Comparison of ENCODE assay signal across 12 cellular contexts in the genomic region with DNA sequence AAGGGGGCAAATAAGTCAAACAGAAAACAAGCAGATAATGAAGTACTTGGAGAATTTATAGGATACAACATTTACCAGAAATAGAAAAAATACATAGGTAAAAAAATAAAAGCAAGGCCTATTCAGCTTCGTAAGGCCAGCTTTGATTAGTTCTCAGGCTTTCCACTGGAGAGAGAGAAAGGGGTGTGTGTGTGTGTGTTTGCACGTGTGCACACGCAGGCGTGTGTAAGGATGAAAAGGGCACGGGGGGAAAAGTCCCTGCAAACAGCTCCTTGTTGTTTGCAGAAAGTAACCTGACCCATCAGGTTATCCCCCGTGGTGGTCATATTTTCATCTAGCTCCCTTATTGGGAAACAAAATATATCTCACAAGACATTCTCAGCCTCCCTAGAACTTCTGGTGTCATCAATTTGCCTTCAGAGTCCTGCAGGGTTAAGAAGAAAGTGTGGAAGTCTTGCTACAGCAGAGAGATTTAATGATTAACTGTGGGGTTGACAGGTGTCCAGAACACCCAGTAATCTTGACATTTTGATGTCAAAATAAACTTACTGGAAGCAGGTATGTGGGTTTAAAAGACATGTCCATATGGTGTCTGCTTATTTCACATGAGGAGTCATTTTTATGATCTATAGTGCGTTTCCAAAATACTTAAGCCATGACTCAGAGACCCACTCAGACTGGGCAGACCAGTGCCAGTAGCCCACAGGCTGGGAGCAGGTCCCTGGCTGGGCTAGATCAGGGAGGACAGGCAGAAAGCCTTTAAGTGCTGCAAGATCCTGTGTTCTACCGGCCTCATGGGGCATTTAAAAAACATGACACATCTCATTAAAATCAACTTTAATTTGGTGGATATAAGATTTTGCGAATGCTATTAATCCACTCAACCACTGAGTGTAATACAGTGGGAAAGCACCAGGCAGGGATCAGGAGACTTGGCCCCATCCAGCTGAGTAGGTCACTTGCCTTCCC.
DNase-seq lines count a peak whose midpoint lies in the region; ATAC-seq and TF ChIP-seq lines count a peak whose summit lies in the region.
"Had no signal": no experiment of that assay in that cellular context is flagged by ENCODE, and none has a peak within 500 bp of the region (broad histone marks: within the 10 kb centered on the region; RNA-seq: fewer than 3 reads in every experiment).

No MANE protein-coding gene starts in this region.

- no peaks in the 10 kb centered on the region for H3K36me3 ChIP-seq in H7 (replicated peaks; ENCODE audit: control insufficient read depth, insufficient read depth, low read length)
- H3K36me3 ChIP-seq: BLaER1, cardiac muscle cell, lower lobe of right lung had no signal

- H3K4me1 ChIP-seq in foreskin keratinocyte: peaks cover 11% of the 10 kb centered on the region
- H3K4me1 ChIP-seq: BLaER1, lower lobe of right lung had no signal

- DNase-seq in AG08396 (ENCODE audit: low spot score) (peak; percentile 16), NCI-H82 treated with DMSO at 0.1 percent for 48 hours (lab: John Stamatoyannopoulos, UW; ENCODE audit: unreplicated experiment) (peak; percentile 44), foreskin keratinocyte (peak; percentile 79 to 88), erythroblast (lab: John Stamatoyannopoulos, UW) (no peak), occipital lobe (lab: John Stamatoyannopoulos, UW) (no peak), H7 (no peak)
- DNase-seq: activated CD8-positive, alpha-beta T cell treated with anti-CD3 and anti-CD28 coated beads for 36 hours; lower lobe of right lung had no signal

- H3K27ac ChIP-seq in foreskin keratinocyte: no peak overlapping the region
- H3K27ac ChIP-seq: BLaER1, cardiac muscle cell, lower lobe of right lung had no signal

- H3K4me3 ChIP-seq in H7 (ENCODE audit: insufficient read depth, low read depth, low read length): no peak overlapping the region
- H3K4me3 ChIP-seq: BLaER1, cardiac muscle cell, lower lobe of right lung had no signal

- TF ChIP-seq CTCF in foreskin keratinocyte (conservative IDR thresholded peaks at IDR 0.05): no peak

- no peaks in the 10 kb centered on the region for H3K27me3 ChIP-seq in foreskin keratinocyte
- H3K27me3 ChIP-seq in H7 (ENCODE audit: control insufficient read depth, insufficient read depth, low read length): no peaks in the 10 kb centered on the region
- H3K27me3 ChIP-seq: BLaER1, cardiac muscle cell had no signal

- no peak for TF ChIP-seq POLR2A in erythroblast (IDR thresholded peaks at IDR 0.05; ENCODE audit: low read length)

- ATAC-seq in GM21737 (IDR thresholded peaks at IDR 0.05; ENCODE audit: unreplicated experiment) (peak; percentile 85), foreskin keratinocyte (peak; percentile 94), GM19455 (IDR thresholded peaks at IDR 0.05; ENCODE audit: unreplicated experiment) (no peak)
- ATAC-seq: activated CD8-positive, alpha-beta T cell treated with anti-CD3 and anti-CD28 coated beads for 36 hours had no signal

Comparison
In these comparisons a context has a peak if more than half of its experiments do, and no peak if none do; other contexts are left out.
1. DNase-seq: peak in AG08396 (single experiment), NCI-H82 treated with DMSO at 0.1 percent for 48 hours (single experiment) and foreskin keratinocyte (2 of 2); none in erythroblast (0 of 2), occipital lobe (single experiment) and H7 (single experiment).